In genomic region chr3:179510496-179510895, GRCh38 we compare ENCODE assay signal across 19 cellular contexts. TPM values are rescaled to one million over a fixed set of nuclear protein-coding genes. Genes with fewer than 3 reads are reported as not detected.
DNase-seq lines count a peak whose midpoint lies in the region; ATAC-seq and TF ChIP-seq lines count a peak whose summit lies in the region.
"Had no signal": no experiment of that assay in that cellular context is flagged by ENCODE, and none has a peak within 500 bp of the region (broad histone marks: within the 10 kb centered on the region; RNA-seq: fewer than 3 reads in every experiment).

No MANE protein-coding gene starts in this region.

- peak overlapping the region; percentile 97 for H3K27ac ChIP-seq in SK-N-MC
- H3K27ac ChIP-seq: BLaER1, C4-2B, GM23248 had no signal

- peak overlapping the region; percentile 52 for H3K9ac ChIP-seq in SK-N-MC (ENCODE audit: insufficient read length)
- H3K9ac ChIP-seq: BLaER1, GM23248 had no signal

- no peaks in the 10 kb centered on the region for H3K9me3 Mint-ChIP-seq in mesothelial cell of epicardium
- H3K9me3 Mint-ChIP-seq: CD8-positive, alpha-beta T cell had no signal

- no peaks in the 10 kb centered on the region for H3K36me3 Mint-ChIP-seq in mesothelial cell of epicardium
- H3K36me3 Mint-ChIP-seq: CD4-positive, CD25-positive, alpha-beta regulatory T cell; CD8-positive, alpha-beta T cell had no signal

- H3K36me3 ChIP-seq in SK-N-MC (ENCODE audit: insufficient read depth, low read length) = no peaks in the 10 kb centered on the region
- H3K36me3 ChIP-seq: BLaER1 had no signal

- DNase-seq in SK-N-MC (ENCODE audit: low read depth, low spot score) (peak; percentile 99), epidermal melanocyte (ENCODE audit: insufficient read length, low spot score) (peak; percentile 33), foreskin melanocyte (peak; percentile 51), DMS114 treated with DMSO at 0.1 percent for 48 hours (lab: John Stamatoyannopoulos, UW; ENCODE audit: unreplicated experiment) (no peak), mesothelial cell of epicardium (ENCODE audit: low spot score in 2 of 2, unreplicated experiment in 2 of 2) (no peak)
- DNase-seq: Caco-2; CD4-positive, CD25-positive, alpha-beta regulatory T cell; CD8-positive, alpha-beta T cell; DMS79; EL; GDM1; GM23248; H7; HCEC 1CT had no signal

- TF ChIP-seq CTCF in mesothelial cell of epicardium (IDR thresholded peaks at IDR 0.05; ENCODE audit: unreplicated experiment) = no peak

- H3K4me3 ChIP-seq in SK-N-MC = peak overlapping the region; percentile 40
- H3K4me3 ChIP-seq: BLaER1, GM12878, GM23248 had no signal

- H3K27ac Mint-ChIP-seq in mesothelial cell of epicardium = no peak overlapping the region
- H3K27ac Mint-ChIP-seq: B cell; CD4-positive, CD25-positive, alpha-beta regulatory T cell; CD8-positive, alpha-beta T cell had no signal

- no peaks in the 10 kb centered on the region for H3K9me3 ChIP-seq in SK-N-MC (ENCODE audit: low read depth, low read length)
- H3K9me3 ChIP-seq: BLaER1, Caco-2 had no signal

- no peak overlapping the region for H3K4me3 Mint-ChIP-seq in mesothelial cell of epicardium
- H3K4me3 Mint-ChIP-seq: B cell; CD4-positive, CD25-positive, alpha-beta regulatory T cell; CD8-positive, alpha-beta T cell had no signal

- H3K4me1 Mint-ChIP-seq in mesothelial cell of epicardium = no peaks in the 10 kb centered on the region
- H3K4me1 Mint-ChIP-seq: B cell; CD4-positive, CD25-positive, alpha-beta regulatory T cell had no signal

- H3K27me3 Mint-ChIP-seq in mesothelial cell of epicardium (ENCODE audit: low read depth) = peaks cover 22% of the 10 kb centered on the region

- no peak for ATAC-seq in HG02678 (IDR thresholded peaks at IDR 0.05; ENCODE audit: unreplicated experiment)
- ATAC-seq: CD8-positive, alpha-beta T cell; GM12878 had no signal

RNA-seq across cellular contexts. Expression of gene ACTL6A, which starts 52.2 kb away (rescaled TPM):
- 43.5 to 45.2 TPM (median 44.2 TPM) in 3 replicates for total RNA-seq in mesothelial cell of epicardium

RNA-seq across cellular contexts. Expression of gene GNB4, which starts 59.2 kb away (rescaled TPM):
- 18.7 to 19.1 TPM (median 19.1 TPM) in 3 replicates for total RNA-seq in mesothelial cell of epicardium

Comparison
In these comparisons a context has a peak if more than half of its experiments do, and no peak if none do; other contexts are left out.
1. DNase-seq: peak in SK-N-MC (single experiment), epidermal melanocyte (single experiment) and foreskin melanocyte (single experiment); none in DMS114 treated with DMSO at 0.1 percent for 48 hours (single experiment) and mesothelial cell of epicardium (0 of 2).